ENCODE assay signal across 1 cellular context in genomic region chr22:49852898-49853894, GRCh38.
A peak's percentile ranks its signal among the peaks of the same experiment; 100 is the strongest.
TF ChIP-seq lines count a peak whose summit lies in the region.

Gene ZBED4, plus strand, starts transcription at chr22:49853844. Its CDS starts 29,819 bp downstream, at chr22:49883663.

TF ChIP-seq in K562, 482 proteins besides CTCF, POLR2A, EP300 and RAD21 (continued from another document and continues in another):
- TF ChIP-seq ZBTB40 (IDR thresholded peaks at IDR 0.05) (peak; percentile 18; the same call in 1 of the 2 replicates), ZBTB40 (CRISPR knock-in tag; IDR thresholded peaks at IDR 0.05) (no peak), EWSR1 (IDR thresholded peaks at IDR 0.05; ENCODE audit: borderline replicate concordance, low read depth, partially characterized antibody) (no peak), BRF2 (IDR thresholded peaks at IDR 0.05; ENCODE audit: borderline replicate concordance, insufficient read depth, insufficient read length) (no peak), PTBP1 (IDR thresholded peaks at IDR 0.05; ENCODE audit: low read depth, low read length) (no peak), ATF1 (CRISPR knock-in tag; IDR thresholded peaks at IDR 0.05) (no peak), ATF1 (tag; IDR thresholded peaks at IDR 0.05) (peak; percentile 26; the same call in 1 of the 2 replicates), GABPA (tag; conservative IDR thresholded peaks at IDR 0.05; ENCODE audit: low read depth) (no peak), CTBP1 (IDR thresholded peaks at IDR 0.05; ENCODE audit: borderline replicate concordance) (peak; percentile 78), MYC (IDR thresholded peaks at IDR 0.05; ENCODE audit: low read depth, low read length) (peak; percentile 69), MYC (CRISPR knock-in tag; IDR thresholded peaks at IDR 0.05; ENCODE audit: borderline replicate concordance, low read depth) (no peak), POLR2AphosphoS2 (IDR thresholded peaks at IDR 0.05; ENCODE audit: low read length) (no peak), MCM7 (IDR thresholded peaks at IDR 0.05) (no peak), PRPF4 (IDR thresholded peaks at IDR 0.05; ENCODE audit: insufficient read depth, low read depth, low read length, poor library complexity, severe bottlenecking) (peak; percentile 45), FIP1L1 (IDR thresholded peaks at IDR 0.05; ENCODE audit: low read depth, low read length, poor library complexity, severe bottlenecking) (no peak), ASH1L (IDR thresholded peaks at IDR 0.05; ENCODE audit: borderline replicate concordance, low read depth, partially characterized antibody) (no peak), ZNF518B (CRISPR knock-in tag; IDR thresholded peaks at IDR 0.05) (no peak), NFRKB (IDR thresholded peaks at IDR 0.05; ENCODE audit: low read depth) (peak; percentile 23; the same call in 1 of the 2 replicates), MGA (IDR thresholded peaks at IDR 0.05) (peak; percentile 61), RBM25 (IDR thresholded peaks at IDR 0.05; ENCODE audit: low read depth, low read length, severe bottlenecking) (no peak), RB1 (IDR thresholded peaks at IDR 0.05; ENCODE audit: low read depth) (0 out of 2 replicates have a peak, but pooled peaks have one; percentile 33), KLF1 (tag; IDR thresholded peaks at IDR 0.05) (0 out of 2 replicates have a peak, but pooled peaks have one; percentile 38), SMAD4 (CRISPR knock-in tag; conservative IDR thresholded peaks at IDR 0.05) (peak; percentile 64), FOXK1 (CRISPR knock-in tag; IDR thresholded peaks at IDR 0.05; ENCODE audit: borderline replicate concordance) (no peak)
